16 cellular contexts compared by ENCODE assay signal in genomic region chr5:37792976-37793328, GRCh38. TPM values are rescaled to one million over a fixed set of nuclear protein-coding genes. Genes with fewer than 3 reads are reported as not detected.
DNase-seq lines count a peak whose midpoint lies in the region; ATAC-seq and TF ChIP-seq lines count a peak whose summit lies in the region.
"Had no signal": no experiment of that assay in that cellular context is flagged by ENCODE, and none has a peak within 500 bp of the region (broad histone marks: within the 10 kb centered on the region; RNA-seq: fewer than 3 reads in every experiment).

No MANE protein-coding gene starts in this region.

- no peak overlapping the region for H3K4me3 ChIP-seq in choroid plexus epithelial cell (ENCODE audit: low read depth, low read length)
- H3K4me3 ChIP-seq: heart right ventricle, left lung, suprapubic skin had no signal

- ATAC-seq in HG02759 (IDR thresholded peaks at IDR 0.05; ENCODE audit: unreplicated experiment) = no peak
- ATAC-seq in GM19351 (IDR thresholded peaks at IDR 0.05; ENCODE audit: unreplicated experiment) = no peak
- no peak for ATAC-seq in HG02970 (IDR thresholded peaks at IDR 0.05; ENCODE audit: low FRiP score, unreplicated experiment)
- ATAC-seq: heart right ventricle, left lung had no signal

- peak; percentile 62 for DNase-seq in GM04504 (ENCODE audit: low read depth)
- peak; percentile 4 for DNase-seq in NOMO-1 treated with dmso at 0.1 percent for 144 hours (lab: John Stamatoyannopoulos, UW; ENCODE audit: unreplicated experiment)
- DNase-seq in choroid plexus epithelial cell (ENCODE audit: low read depth) = peak; percentile 51
- peak; percentile 93 for DNase-seq in renal cortical epithelial cell (ENCODE audit: low read depth)
- no peak for DNase-seq in cerebellum (ENCODE audit: low spot score)
- DNase-seq: Caco-2, heart right ventricle, left lung, NCI-H1092 treated with DMSO at 0.1 percent for 48 hours, NCI-H446, nephron progenitor cell had no signal

- no peak for TF ChIP-seq CTCF in choroid plexus epithelial cell (conservative IDR thresholded peaks at IDR 0.05; ENCODE audit: low read depth, low read length)

RNA-seq across cellular contexts. Expression of gene GDNF, which starts 46.9 kb away (rescaled TPM):
- 0.52 and 0.60 TPM in 2 replicates for total RNA-seq in renal cortical epithelial cell
- not detected for total RNA-seq in cerebellum
- total RNA-seq: Caco-2, dermis microvascular lymphatic vessel endothelial cell, left lung had no signal
